Comparison of ENCODE assay signal across 8 cellular contexts in genomic region chr15:60392986-60393811, GRCh38. TPM values are rescaled to one million over a fixed set of nuclear protein-coding genes. Genes with fewer than 3 reads are reported as not detected.
DNase-seq lines count a peak whose midpoint lies in the region; ATAC-seq and TF ChIP-seq lines count a peak whose summit lies in the region.

No MANE protein-coding gene starts in this region.

- H3K36me3 ChIP-seq in gastrocnemius medialis: peaks cover 0 to 11% of the 10 kb centered on the region in 2 donors

- H3K9me3 Mint-ChIP-seq in glutamatergic neuron (ENCODE audit: unreplicated experiment): peaks cover 21% of the 10 kb centered on the region

- peak; percentile 28 to 40 for ATAC-seq in gastrocnemius medialis
- ATAC-seq in GM18870 (IDR thresholded peaks at IDR 0.05; ENCODE audit: unreplicated experiment): no peak
- ATAC-seq in HG02623 (IDR thresholded peaks at IDR 0.05; ENCODE audit: unreplicated experiment): no peak

- TF ChIP-seq CTCF in WI38 (IDR thresholded peaks at IDR 0.05; ENCODE audit: low read depth, low read length) (no peak), glutamatergic neuron (IDR thresholded peaks at IDR 0.05; ENCODE audit: partially characterized antibody, unreplicated experiment) (no peak), gastrocnemius medialis (IDR thresholded peaks at IDR 0.05 in 4 of 5, conservative IDR thresholded peaks at IDR 0.05 in 1 of 5) (no peak)

- H3K9me3 ChIP-seq in gastrocnemius medialis: no peaks in the 10 kb centered on the region

- peaks cover 72% of the 10 kb centered on the region for H3K4me1 Mint-ChIP-seq in glutamatergic neuron (ENCODE audit: low read depth, unreplicated experiment)

- peaks cover 19% of the 10 kb centered on the region for H3K36me3 Mint-ChIP-seq in glutamatergic neuron (ENCODE audit: unreplicated experiment)

- peak overlapping the region; percentile 96 for H3K4me3 Mint-ChIP-seq in glutamatergic neuron (ENCODE audit: unreplicated experiment)

- H3K4me3 ChIP-seq in WI38 (ENCODE audit: low read depth, low read length): peak overlapping the region; percentile 96
- H3K4me3 ChIP-seq in gastrocnemius medialis: peak overlapping the region; percentile 0 to 23 (median 14)

- peak overlapping the region; percentile 97 for H3K27ac Mint-ChIP-seq in glutamatergic neuron (ENCODE audit: unreplicated experiment)

- peaks cover 85% of the 10 kb centered on the region in 2 donors for H3K4me1 ChIP-seq in gastrocnemius medialis

- DNase-seq in COLO668 (lab: John Stamatoyannopoulos, UW; ENCODE audit: unreplicated experiment) (peak; percentile 60), HuH-7.5 (ENCODE audit: low spot score) (peak; percentile 77), glutamatergic neuron (peak; percentile 31), gastrocnemius medialis (peak; percentile 51 to 79), NCI-H526 (lab: John Stamatoyannopoulos, UW) (no peak)

- no peak for TF ChIP-seq POLR2A in gastrocnemius medialis (IDR thresholded peaks at IDR 0.05)

- peak overlapping the region; percentile 94 to 99 (median 98) for H3K27ac ChIP-seq in gastrocnemius medialis

- H3K27me3 Mint-ChIP-seq in glutamatergic neuron (ENCODE audit: unreplicated experiment): peaks cover 24% of the 10 kb centered on the region

- in situ Hi-C loops in gastrocnemius medialis (cut with MboI; ENCODE audit: low sequenced_read_pairs in 4 of 4): no loop called here

- H3K27me3 ChIP-seq in gastrocnemius medialis: no peaks in the 10 kb centered on the region

- intact Hi-C loops in gastrocnemius medialis (cut with DNase I; ENCODE audit: low total_unique reads): no loop called here

RNA-seq across cellular contexts. Expression of gene ANXA2, which starts 4.6 kb away (rescaled TPM):
- 925 TPM for total RNA-seq in glutamatergic neuron (ENCODE audit: unreplicated experiment)
- total RNA-seq in gastrocnemius medialis: 100 to 1,000 TPM; 266 to 386 (median 323) TPM

Comparison
In these comparisons a context has a peak if more than half of its experiments do, and no peak if none do; other contexts are left out.
1. DNase-seq: peak in COLO668 (single experiment), HuH-7.5 (single experiment), glutamatergic neuron (single experiment) and gastrocnemius medialis (2 of 2); none in NCI-H526 (0 of 2).
2. ATAC-seq: peak in gastrocnemius medialis (2 of 2); none in GM18870 (single experiment) and HG02623 (single experiment).